ENCODE assay signal across 9 cellular contexts in the genomic region with DNA sequence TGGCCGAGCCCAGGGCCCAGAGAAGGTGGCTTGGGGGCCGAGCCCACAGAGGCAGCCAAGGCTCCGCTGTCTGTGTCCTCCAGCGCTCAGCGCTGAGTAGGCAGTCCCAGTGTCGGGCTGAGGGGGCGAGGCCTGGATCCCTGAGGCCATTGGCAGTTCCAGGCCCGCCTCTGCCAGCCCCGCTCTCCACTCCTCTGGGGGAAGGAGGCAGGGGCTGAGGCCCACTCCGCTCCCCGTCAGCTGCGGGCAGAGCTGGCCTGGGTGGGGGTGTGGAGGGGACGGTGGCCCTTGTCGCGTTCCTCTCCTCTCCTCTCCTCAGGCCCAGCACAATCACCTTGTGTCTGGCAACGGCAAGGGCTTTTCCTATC.
DNase-seq lines count a peak whose midpoint lies in the region; ATAC-seq and TF ChIP-seq lines count a peak whose summit lies in the region.
"Had no signal": no experiment of that assay in that cellular context is flagged by ENCODE, and none has a peak within 500 bp of the region (broad histone marks: within the 10 kb centered on the region; RNA-seq: fewer than 3 reads in every experiment).

No MANE protein-coding gene starts in this region.

- H3K4me3 Mint-ChIP-seq in naive thymus-derived CD8-positive, alpha-beta T cell, result no peak overlapping the region
- H3K4me3 Mint-ChIP-seq: natural killer cell had no signal

- no peaks in the 10 kb centered on the region for H4K20me1 ChIP-seq in SK-N-SH (ENCODE audit: insufficient read depth)

- H3K4me1 Mint-ChIP-seq in naive thymus-derived CD8-positive, alpha-beta T cell, result peaks cover 0 to 1% (median 0%) of the 10 kb centered on the region in 4 donors

- intact Hi-C loops in Right ventricle myocardium superior (cut with DNase I), result loop anchor here (10.0 kb wide), 1 partner anchor 201 kb away; no protein-coding TSS in a partner anchor

- no peaks in the 10 kb centered on the region for H3K9me2 ChIP-seq in SK-N-SH

- TF ChIP-seq EP300 in SK-N-SH (IDR thresholded peaks at IDR 0.05; ENCODE audit: borderline replicate concordance in 1 of 2, low read depth in 1 of 2, low read length in 1 of 2), result no peak

- H3K9me3 Mint-ChIP-seq in naive thymus-derived CD8-positive, alpha-beta T cell, result no peaks in the 10 kb centered on the region
- H3K9me3 Mint-ChIP-seq: natural killer cell had no signal

- H3K79me2 ChIP-seq in SK-N-SH (ENCODE audit: insufficient read depth), result no peaks in the 10 kb centered on the region

- H3K36me3 Mint-ChIP-seq in naive thymus-derived CD8-positive, alpha-beta T cell, result peaks cover 0 to 10% (median 0%) of the 10 kb centered on the region in 3 donors
- H3K36me3 Mint-ChIP-seq: natural killer cell had no signal

- H2AFZ ChIP-seq in SK-N-SH (ENCODE audit: low read depth) (no peak overlapping the region), neuron (ENCODE audit: low read depth, low read length) (peak overlapping the region; percentile 28)

- H3K36me3 ChIP-seq in SK-N-SH (replicated peaks in 1 of 2; ENCODE audit: control insufficient read depth in 1 of 2, insufficient read depth in 2 of 2, low read length in 1 of 2) (no peaks in the 10 kb centered on the region), neuron (ENCODE audit: insufficient read depth, low read length) (no peaks in the 10 kb centered on the region)

- no peak overlapping the region for H3K27ac Mint-ChIP-seq in naive thymus-derived CD8-positive, alpha-beta T cell
- H3K27ac Mint-ChIP-seq: natural killer cell had no signal

- TF ChIP-seq CTCF in AG10803 (conservative IDR thresholded peaks at IDR 0.05; ENCODE audit: low read length) (no peak), SK-N-SH (IDR thresholded peaks at IDR 0.05) (no peak)

- no peaks in the 10 kb centered on the region for H3K27me3 Mint-ChIP-seq in naive thymus-derived CD8-positive, alpha-beta T cell

- no peak overlapping the region for H3K4me3 ChIP-seq in AG10803 (ENCODE audit: low read length)
- no peak overlapping the region for H3K4me3 ChIP-seq in SK-N-SH (ENCODE audit: low read depth in 2 of 2, low read length in 1 of 2)
- no peak overlapping the region for H3K4me3 ChIP-seq in neuron (ENCODE audit: low read length)

- H3K9me3 ChIP-seq in SK-N-SH (no peaks in the 10 kb centered on the region), neuron (ENCODE audit: low read length) (no peaks in the 10 kb centered on the region)

- ATAC-seq in Right ventricle myocardium superior (ENCODE audit: poor library complexity), result peak; percentile 73
- ATAC-seq in naive thymus-derived CD8-positive, alpha-beta T cell, result no peak
- ATAC-seq in HG03378 (IDR thresholded peaks at IDR 0.05; ENCODE audit: unreplicated experiment), result no peak

- H3K27me3 ChIP-seq in SK-N-SH (ENCODE audit: insufficient read depth) (no peaks in the 10 kb centered on the region), neuron (ENCODE audit: insufficient read depth, low read length) (no peaks in the 10 kb centered on the region)

- 0 out of 4 replicates have a peak overlapping the region, but pooled peaks of 1 of the 2 experiments have one; percentile 17 for H3K27ac ChIP-seq in SK-N-SH (ENCODE audit: low read depth in 2 of 2, low read length in 1 of 2)

- H3K4me2 ChIP-seq in SK-N-SH, result no peak overlapping the region

- H3K4me1 ChIP-seq in SK-N-SH (ENCODE audit: control insufficient read depth in 1 of 2, insufficient read depth in 2 of 2, low read depth in 1 of 2, low read length in 1 of 2), result peaks cover 0 to 41% of the 10 kb centered on the region in 2 experiments; a peak in 1 of 4 replicates
- H3K4me1 ChIP-seq in neuron (ENCODE audit: insufficient read depth, low read length), result peaks cover 35% of the 10 kb centered on the region

- POLR2A ChIA-PET in SK-N-SH (lab: Yijun Ruan, JAX), result interaction anchor here (0.6 kb wide), 1 partner anchor 38 kb away, joined by 3 read pairs; no protein-coding TSS in a partner anchor
- POLR2A ChIA-PET in naive thymus-derived CD8-positive, alpha-beta T cell (lab: Charles Lee), result no interaction called here

- CTCF ChIA-PET in SK-N-SH (lab: Yijun Ruan, JAX), result interaction anchor here (0.6 to 0.8 kb wide), 2 partner anchors 14 to 204 kb away, joined by 3 read pairs; no protein-coding TSS in a partner anchor

- TF ChIP-seq RAD21 in SK-N-SH (IDR thresholded peaks at IDR 0.05; ENCODE audit: low read length), result no peak

- WGBS in SK-N-SH (ENCODE audit: low lambda C conversion rate), result 34% methylated on average over 11 of the region's 16 CpGs

- H3F3A ChIP-seq in SK-N-SH (replicated peaks; ENCODE audit: insufficient read depth), result peaks cover 3% of the 10 kb centered on the region

- DNase-seq in AG10803 (ENCODE audit: low read depth), result peak; percentile 11
- DNase-seq in SK-N-SH, result peak; percentile 95
- DNase-seq in Right ventricle myocardium superior, result peak; percentile 78
- DNase-seq in naive thymus-derived CD8-positive, alpha-beta T cell, result no peak
- DNase-seq in NCI-H1105 (lab: John Stamatoyannopoulos, UW), result no peak
- DNase-seq in stimulated activated CD4-positive, alpha-beta T cell treated with anti-CD3 and anti-CD28 coated beads, Interleukin-4, amount 100 ng/mL, for 1 hour, result no peak
- DNase-seq: natural killer cell had no signal

- no peak overlapping the region for H3K9ac ChIP-seq in SK-N-SH

TF ChIP-seq in SK-N-SH, 30 proteins besides CTCF, POLR2A, EP300 and RAD21:
- TF ChIP-seq, protein P1, sequence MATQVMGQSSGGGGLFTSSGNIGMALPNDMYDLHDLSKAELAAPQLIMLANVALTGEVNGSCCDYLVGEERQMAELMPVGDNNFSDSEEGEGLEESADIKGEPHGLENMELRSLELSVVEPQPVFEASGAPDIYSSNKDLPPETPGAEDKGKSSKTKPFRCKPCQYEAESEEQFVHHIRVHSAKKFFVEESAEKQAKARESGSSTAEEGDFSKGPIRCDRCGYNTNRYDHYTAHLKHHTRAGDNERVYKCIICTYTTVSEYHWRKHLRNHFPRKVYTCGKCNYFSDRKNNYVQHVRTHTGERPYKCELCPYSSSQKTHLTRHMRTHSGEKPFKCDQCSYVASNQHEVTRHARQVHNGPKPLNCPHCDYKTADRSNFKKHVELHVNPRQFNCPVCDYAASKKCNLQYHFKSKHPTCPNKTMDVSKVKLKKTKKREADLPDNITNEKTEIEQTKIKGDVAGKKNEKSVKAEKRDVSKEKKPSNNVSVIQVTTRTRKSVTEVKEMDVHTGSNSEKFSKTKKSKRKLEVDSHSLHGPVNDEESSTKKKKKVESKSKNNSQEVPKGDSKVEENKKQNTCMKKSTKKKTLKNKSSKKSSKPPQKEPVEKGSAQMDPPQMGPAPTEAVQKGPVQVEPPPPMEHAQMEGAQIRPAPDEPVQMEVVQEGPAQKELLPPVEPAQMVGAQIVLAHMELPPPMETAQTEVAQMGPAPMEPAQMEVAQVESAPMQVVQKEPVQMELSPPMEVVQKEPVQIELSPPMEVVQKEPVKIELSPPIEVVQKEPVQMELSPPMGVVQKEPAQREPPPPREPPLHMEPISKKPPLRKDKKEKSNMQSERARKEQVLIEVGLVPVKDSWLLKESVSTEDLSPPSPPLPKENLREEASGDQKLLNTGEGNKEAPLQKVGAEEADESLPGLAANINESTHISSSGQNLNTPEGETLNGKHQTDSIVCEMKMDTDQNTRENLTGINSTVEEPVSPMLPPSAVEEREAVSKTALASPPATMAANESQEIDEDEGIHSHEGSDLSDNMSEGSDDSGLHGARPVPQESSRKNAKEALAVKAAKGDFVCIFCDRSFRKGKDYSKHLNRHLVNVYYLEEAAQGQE (IDR thresholded peaks at IDR 0.05; ENCODE audit: low read depth, low read length), result no peak
- TF ChIP-seq CHD2 (IDR thresholded peaks at IDR 0.05; ENCODE audit: low read length, partially characterized antibody), result no peak
- no peak for TF ChIP-seq RCOR1 (IDR thresholded peaks at IDR 0.05; ENCODE audit: low read length)

Comparison
In these comparisons a context has a peak if more than half of its experiments do, and no peak if none do; other contexts are left out.
1. DNase-seq: peak in AG10803 (single experiment), SK-N-SH (single experiment) and Right ventricle myocardium superior (single experiment); none in naive thymus-derived CD8-positive, alpha-beta T cell (0 of 10), NCI-H1105 (single experiment) and stimulated activated CD4-positive, alpha-beta T cell treated with anti-CD3 and anti-CD28 coated beads, Interleukin-4, amount 100 ng/mL, for 1 hour (single experiment).